In the genomic region with DNA sequence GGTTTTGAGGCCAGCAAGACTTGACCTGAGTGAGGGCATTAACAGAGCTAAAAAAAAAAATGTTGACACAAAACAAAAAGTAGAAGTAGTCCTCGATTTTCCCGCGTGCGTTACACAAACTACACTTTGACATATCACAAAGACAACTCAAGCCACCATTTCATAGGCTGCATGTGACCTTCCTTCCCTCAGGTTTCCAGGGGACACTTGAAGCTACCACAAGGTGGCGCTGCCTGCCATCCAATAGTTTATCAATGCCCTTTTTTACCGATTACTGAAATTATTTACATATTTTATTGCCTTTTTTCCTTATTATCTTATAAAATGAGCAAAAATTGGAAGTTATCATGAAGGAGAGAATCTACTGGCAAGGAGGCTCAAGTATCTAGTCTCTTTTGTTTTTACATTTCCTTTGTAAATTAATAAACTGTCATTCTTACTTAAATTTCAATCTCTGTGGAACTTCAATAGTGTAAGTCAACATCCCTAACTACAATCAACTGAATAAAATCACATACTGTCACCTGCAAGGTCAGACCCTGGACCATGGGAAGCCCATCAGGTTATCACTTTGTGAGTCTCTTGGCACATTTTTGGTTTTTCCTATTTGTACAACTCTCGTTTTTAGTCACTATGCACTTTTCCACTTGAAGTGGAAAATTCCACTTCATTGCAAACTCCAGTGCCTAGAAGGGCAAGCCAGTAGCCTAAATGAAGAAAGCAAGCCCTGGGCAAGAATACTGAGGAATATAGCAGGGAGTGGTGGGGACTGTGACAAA, we compare ENCODE assay signal across 8 cellular contexts.
A peak's percentile ranks its signal among the peaks of the same experiment; 100 is the strongest.
DNase-seq lines count a peak whose midpoint lies in the region; TF ChIP-seq lines count a peak whose summit lies in the region.

No MANE protein-coding gene starts in this region.

- TF ChIP-seq EP300 in esophagus muscularis mucosa (IDR thresholded peaks at IDR 0.05), result no peak

- peak; percentile 85 to 94 (median 90) for TF ChIP-seq CTCF in esophagus muscularis mucosa (IDR thresholded peaks at IDR 0.05)
- peak; percentile 99 for TF ChIP-seq CTCF in neural crest cell (conservative IDR thresholded peaks at IDR 0.05)

- no peaks in the 10 kb centered on the region for H3K27me3 Mint-ChIP-seq in neural crest cell (ENCODE audit: low read depth)

- H3K4me3 Mint-ChIP-seq in neural crest cell, result no peak overlapping the region

- H3K27me3 ChIP-seq in esophagus muscularis mucosa, result no peaks in the 10 kb centered on the region

- H3K4me1 Mint-ChIP-seq in neural crest cell, result peaks cover 13% of the 10 kb centered on the region

- TF ChIP-seq POLR2A in esophagus muscularis mucosa (IDR thresholded peaks at IDR 0.05; ENCODE audit: low read depth), result no peak

- H3K36me3 Mint-ChIP-seq in neural crest cell (ENCODE audit: low read depth), result no peaks in the 10 kb centered on the region

- H3K36me3 ChIP-seq in esophagus muscularis mucosa, result no peaks in the 10 kb centered on the region

- 13% methylated on average over 7 of the region's 7 CpGs for WGBS in esophagus muscularis mucosa

- H3K9me3 Mint-ChIP-seq in neural crest cell, result no peaks in the 10 kb centered on the region

- intact Hi-C loops in esophagus muscularis mucosa (cut with DNase I), result no loop called here

- no peak overlapping the region for H3K27ac ChIP-seq in esophagus muscularis mucosa (replicated peaks in 1 of 4)

- H3K9me3 ChIP-seq in esophagus muscularis mucosa, result no peaks in the 10 kb centered on the region

- no peak overlapping the region for H3K4me3 ChIP-seq in esophagus muscularis mucosa

- no peak overlapping the region for H3K27ac Mint-ChIP-seq in neural crest cell (ENCODE audit: unreplicated experiment)

- DNase-seq in activated gamma-delta T cell treated with Interleukin-2 at 50 U/mL for 16 hours, result peak; percentile 73
- no peak for DNase-seq in activated gamma-delta T cell (lab: John Stamatoyannopoulos, UW)
- peak; percentile 47 for DNase-seq in HuH-7.5 (ENCODE audit: low spot score)
- peak; percentile 3 for DNase-seq in OCI-M2 (lab: John Stamatoyannopoulos, UW; ENCODE audit: unreplicated experiment)
- DNase-seq in activated T-cell treated with anti-CD3 and anti-CD28 coated beads for 4 hours, result peak; percentile 72
- DNase-seq in esophagus muscularis mucosa (ENCODE audit: extremely low spot score), result peak; percentile 93
- peak; percentile 69 for DNase-seq in neural crest cell (ENCODE audit: low read depth, low spot score)
- peak; percentile 41 for DNase-seq in stromal cell of bone marrow (ENCODE audit: low read depth)

- H3K4me1 ChIP-seq in esophagus muscularis mucosa, result peaks cover 0 to 22% (median 11%) of the 10 kb centered on the region in 4 donors
